ENCODE assay signal across 21 cellular contexts in the genomic region with DNA sequence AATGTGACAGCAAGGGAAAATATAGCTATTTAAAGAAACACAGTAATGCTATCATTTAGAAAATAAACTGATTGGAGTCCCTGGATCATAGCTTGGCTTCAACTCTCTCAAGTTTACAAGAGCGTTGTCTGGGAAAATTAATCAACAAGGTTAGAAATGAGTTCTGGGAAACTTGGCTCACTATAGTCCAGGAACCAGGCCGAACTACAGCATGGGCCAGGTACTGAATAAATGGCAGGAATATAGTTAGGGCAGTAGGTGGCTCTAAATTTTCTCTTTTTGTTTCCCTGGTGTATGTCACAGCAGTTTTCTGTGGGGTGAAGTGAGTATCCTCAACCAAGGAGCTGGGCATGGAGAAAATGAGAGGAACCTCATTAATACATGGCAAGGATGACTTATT.
A peak's percentile ranks its signal among the peaks of the same experiment; 100 is the strongest.
DNase-seq lines count a peak whose midpoint lies in the region; ATAC-seq and TF ChIP-seq lines count a peak whose summit lies in the region.
"Had no signal": no experiment of that assay in that cellular context is flagged by ENCODE, and none has a peak within 500 bp of the region (broad histone marks: within the 10 kb centered on the region; RNA-seq: fewer than 3 reads in every experiment).

No MANE protein-coding gene starts in this region.

- DNase-seq in activated naive CD4-positive, alpha-beta T cell treated with Interleukin-2 at 50 U/mL for 16 hours: no peak
- no peak for DNase-seq in natural killer cell
- no peak for DNase-seq in natural killer cell treated with Interleukin-12 subunit alpha and Interleukin-12 subunit beta and Interleukin-15 and Interleukin-18, amount 100 ng/mL, for 72 hours (ENCODE audit: low spot score)
- no peak for DNase-seq in endodermal cell
- no peak for DNase-seq in AG20443 (ENCODE audit: low spot score)
- DNase-seq: Calu3; CD4-positive, alpha-beta memory T cell; DMS153; IMR-90; NCI-H1105; NCI-H146; NCI-H2029; NCI-H2227 treated with DMSO at 0.1 percent for 48 hours; NCI-H524; NCI-H774; NK-92 treated with Interleukin-12 subunit alpha and Interleukin-12 subunit beta, amount 100 ng/mL, for 24 hours had no signal

- H3K36me3 Mint-ChIP-seq in activated naive CD4-positive, alpha-beta T cell treated with anti-CD3 and anti-CD28 coated beads, Interleukin-2, amount 50 U/mL, for 24 hours: peaks cover 32% of the 10 kb centered on the region
- peaks cover 49% of the 10 kb centered on the region for H3K36me3 Mint-ChIP-seq in natural killer cell
- peaks cover 41% of the 10 kb centered on the region for H3K36me3 Mint-ChIP-seq in natural killer cell treated with Interleukin-12 subunit alpha and Interleukin-12 subunit beta and Interleukin-15 and Interleukin-18, amount 100 ng/mL, for 72 hours
- H3K36me3 Mint-ChIP-seq in endodermal cell (ENCODE audit: low read depth): peaks cover 88% of the 10 kb centered on the region

- H3K9me3 Mint-ChIP-seq in activated naive CD4-positive, alpha-beta T cell treated with anti-CD3 and anti-CD28 coated beads, Interleukin-2, amount 50 U/mL, for 24 hours: no peaks in the 10 kb centered on the region
- H3K9me3 Mint-ChIP-seq in natural killer cell (no peaks in the 10 kb centered on the region), endodermal cell (peaks cover 21% of the 10 kb centered on the region)
- H3K9me3 Mint-ChIP-seq in natural killer cell treated with Interleukin-12 subunit alpha and Interleukin-12 subunit beta and Interleukin-15 and Interleukin-18, amount 100 ng/mL, for 72 hours: no peaks in the 10 kb centered on the region

- no peak overlapping the region for H3K4me3 ChIP-seq in endodermal cell (ENCODE audit: low read length)
- H3K4me3 ChIP-seq: BLaER1 had no signal

- intact Hi-C loops in natural killer cell (cut with micrococcal nuclease): no loop called here

- ATAC-seq in natural killer cell: no peak
- ATAC-seq in natural killer cell treated with Interleukin-12 subunit alpha and Interleukin-12 subunit beta and Interleukin-15 and Interleukin-18, amount 100 ng/mL, for 72 hours: no peak
- ATAC-seq in HG03159 (IDR thresholded peaks at IDR 0.05; ENCODE audit: unreplicated experiment): no peak

- H3K27ac Mint-ChIP-seq in activated naive CD4-positive, alpha-beta T cell treated with anti-CD3 and anti-CD28 coated beads, Interleukin-2, amount 50 U/mL, for 24 hours: peak overlapping the region; percentile 41
- H3K27ac Mint-ChIP-seq in natural killer cell (peak overlapping the region; percentile 3 to 50), endodermal cell (peak overlapping the region; percentile 56)
- H3K27ac Mint-ChIP-seq in natural killer cell treated with Interleukin-12 subunit alpha and Interleukin-12 subunit beta and Interleukin-15 and Interleukin-18, amount 100 ng/mL, for 72 hours: no peak overlapping the region

- H3K4me1 Mint-ChIP-seq in activated naive CD4-positive, alpha-beta T cell treated with anti-CD3 and anti-CD28 coated beads, Interleukin-2, amount 50 U/mL, for 24 hours: no peaks in the 10 kb centered on the region
- peaks cover 0 to 11% of the 10 kb centered on the region in 2 donors for H3K4me1 Mint-ChIP-seq in natural killer cell
- H3K4me1 Mint-ChIP-seq in natural killer cell treated with Interleukin-12 subunit alpha and Interleukin-12 subunit beta and Interleukin-15 and Interleukin-18, amount 100 ng/mL, for 72 hours (ENCODE audit: low read depth in 2 of 2): peaks cover 2 to 11% of the 10 kb centered on the region in 2 donors
- H3K4me1 Mint-ChIP-seq in endodermal cell: peaks cover 47% of the 10 kb centered on the region

- H3K4me1 ChIP-seq in endodermal cell (ENCODE audit: control insufficient read depth, insufficient read depth, low read length): peaks cover 11% of the 10 kb centered on the region
- H3K4me1 ChIP-seq: BLaER1 had no signal

- H3K4me3 Mint-ChIP-seq in activated naive CD4-positive, alpha-beta T cell treated with anti-CD3 and anti-CD28 coated beads, Interleukin-2, amount 50 U/mL, for 24 hours: no peak overlapping the region
- no peak overlapping the region for H3K4me3 Mint-ChIP-seq in natural killer cell
- H3K4me3 Mint-ChIP-seq in natural killer cell treated with Interleukin-12 subunit alpha and Interleukin-12 subunit beta and Interleukin-15 and Interleukin-18, amount 100 ng/mL, for 72 hours: no peak overlapping the region
- no peak overlapping the region for H3K4me3 Mint-ChIP-seq in endodermal cell
- H3K4me3 Mint-ChIP-seq: CD4-positive, alpha-beta memory T cell had no signal

- TF ChIP-seq CTCF in natural killer cell (IDR thresholded peaks at IDR 0.05) (no peak), endodermal cell (conservative IDR thresholded peaks at IDR 0.05) (no peak)

- H3K27me3 ChIP-seq in endodermal cell (ENCODE audit: control insufficient read depth, insufficient read depth, low read length, poor library complexity, severe bottlenecking): no peaks in the 10 kb centered on the region
- H3K27me3 ChIP-seq: BLaER1 had no signal

- no peak overlapping the region for H3K27ac ChIP-seq in endodermal cell (ENCODE audit: low read depth, low read length)
- H3K27ac ChIP-seq: BLaER1, KMS-11, RWPE1 had no signal

- peaks cover 70% of the 10 kb centered on the region for H3K36me3 ChIP-seq in endodermal cell (ENCODE audit: control insufficient read depth, insufficient read depth, low read length)

- H3K9me3 ChIP-seq in endodermal cell (ENCODE audit: control insufficient read depth, low read length): peaks cover 11% of the 10 kb centered on the region

- H3K27me3 Mint-ChIP-seq in activated naive CD4-positive, alpha-beta T cell treated with anti-CD3 and anti-CD28 coated beads, Interleukin-2, amount 50 U/mL, for 24 hours: no peaks in the 10 kb centered on the region
- H3K27me3 Mint-ChIP-seq in natural killer cell (ENCODE audit: low read depth in 2 of 2): no peaks in the 10 kb centered on the region
- H3K27me3 Mint-ChIP-seq in natural killer cell treated with Interleukin-12 subunit alpha and Interleukin-12 subunit beta and Interleukin-15 and Interleukin-18, amount 100 ng/mL, for 72 hours: no peaks in the 10 kb centered on the region
- H3K27me3 Mint-ChIP-seq in endodermal cell (ENCODE audit: insufficient read depth): no peaks in the 10 kb centered on the region
- H3K27me3 Mint-ChIP-seq: CD4-positive, alpha-beta memory T cell had no signal

- no peak overlapping the region for H3K9ac ChIP-seq in endodermal cell (ENCODE audit: extremely low read depth, low read length, poor library complexity, severe bottlenecking)
- H3K9ac ChIP-seq: BLaER1, KMS-11 had no signal

- 94% methylated on average over 2 of the region's 2 CpGs; no CpG with 5 or more reads in 1 of the 2 experiments for WGBS in endodermal cell (ENCODE audit: insufficient coverage in 1 of 2, insufficient read length in 1 of 2), 2 experiments

Comparison
In these comparisons a context has a peak if more than half of its experiments do, and no peak if none do; other contexts are left out.
1. H3K27ac Mint-ChIP-seq: peak in activated naive CD4-positive, alpha-beta T cell treated with anti-CD3 and anti-CD28 coated beads, Interleukin-2, amount 50 U/mL, for 24 hours (single experiment), natural killer cell (2 of 2) and endodermal cell (single experiment); none in natural killer cell treated with Interleukin-12 subunit alpha and Interleukin-12 subunit beta and Interleukin-15 and Interleukin-18, amount 100 ng/mL, for 72 hours (0 of 2).